13 cellular contexts compared by ENCODE assay signal in the genomic region with DNA sequence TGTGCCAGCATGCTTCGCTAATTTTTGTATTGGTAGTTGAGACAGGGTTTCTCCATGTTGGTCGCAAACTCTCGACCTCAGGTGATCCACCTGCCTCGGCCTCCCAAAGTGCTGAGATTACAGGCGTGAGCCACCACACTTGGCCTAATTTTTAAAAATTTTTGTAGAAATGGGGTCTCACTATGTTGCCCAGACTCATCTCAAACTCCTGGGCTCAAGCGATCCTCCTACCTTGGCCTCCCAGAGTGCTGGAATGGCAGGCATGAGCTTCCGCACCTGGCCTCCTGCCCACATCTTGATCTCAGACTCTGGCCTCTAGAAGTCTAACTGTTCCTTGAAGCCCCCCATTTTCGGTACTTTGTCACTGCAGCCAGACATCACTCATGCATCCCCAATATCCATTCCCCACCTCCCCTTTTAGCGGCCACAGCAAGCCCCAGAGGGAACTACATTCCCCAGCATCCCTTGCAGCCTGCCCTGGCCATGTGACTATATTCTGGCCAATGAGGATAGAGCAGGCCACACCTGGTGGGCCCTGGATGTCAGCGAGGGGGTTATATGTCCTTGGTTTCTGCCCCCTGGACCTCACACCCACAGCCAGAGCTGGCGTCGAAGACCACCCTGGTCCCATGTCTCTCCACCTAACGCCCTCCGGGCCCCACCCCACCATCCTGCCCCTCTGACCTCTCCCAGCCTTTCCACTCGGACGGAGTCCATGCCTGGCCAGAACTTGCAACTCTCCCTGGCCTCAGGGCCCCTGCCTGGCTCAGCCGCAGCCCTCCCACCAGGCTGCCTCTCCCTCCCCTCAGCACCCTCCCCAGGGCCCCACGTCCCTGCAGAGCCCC. TPM values are rescaled to one million over a fixed set of nuclear protein-coding genes. Genes with fewer than 3 reads are reported as not detected.
DNase-seq lines count a peak whose midpoint lies in the region; ATAC-seq, FAIRE-seq and TF ChIP-seq lines count a peak whose summit lies in the region.
"Had no signal": no experiment of that assay in that cellular context is flagged by ENCODE, and none has a peak within 500 bp of the region (broad histone marks: within the 10 kb centered on the region; RNA-seq: fewer than 3 reads in every experiment).

No MANE protein-coding gene starts in this region.

- H3K9me3 Mint-ChIP-seq in activated CD4-positive, alpha-beta T cell treated with anti-CD3 and anti-CD28 coated beads for 36 hours (ENCODE audit: low read depth) = no peaks in the 10 kb centered on the region
- H3K9me3 Mint-ChIP-seq in stimulated activated effector memory CD8-positive, alpha-beta T cell treated with anti-CD3 and anti-CD28 coated beads, Interleukin-12 subunit alpha, Interleukin-12 subunit beta, amount 100 ng/mL, for 72 hours = no peaks in the 10 kb centered on the region
- H3K9me3 Mint-ChIP-seq: activated naive CD4-positive, alpha-beta T cell treated with anti-CD3 and anti-CD28 coated beads, Interleukin-2, amount 50 U/mL, for 24 hours had no signal

- FAIRE-seq in K562 (lab: Jason Lieb, UNC) = peak; percentile 96
- FAIRE-seq: pancreas had no signal

- peaks cover 13 to 57% of the 10 kb centered on the region in 2 experiments; a peak in 4 of 5 replicates for H3K4me1 ChIP-seq in K562 (replicated peaks in 1 of 2; ENCODE audit: control insufficient read depth in 2 of 2, insufficient read depth in 2 of 2, low read length in 2 of 2)
- H3K4me1 ChIP-seq: pancreas had no signal

- H3K9me1 ChIP-seq in K562 (ENCODE audit: control insufficient read depth, insufficient read depth, low read length) = no peaks in the 10 kb centered on the region

- peaks cover 0 to 14% of the 10 kb centered on the region in 2 experiments; a peak in 3 of 5 replicates for H3K27me3 ChIP-seq in K562 (ENCODE audit: control insufficient read depth in 2 of 2, insufficient read depth in 2 of 2, low read length in 2 of 2)

- no peak overlapping the region for H3K4me3 ChIP-seq in K562
- H3K4me3 ChIP-seq: pancreas had no signal

- CTCF ChIA-PET in activated CD4-positive, alpha-beta T cell treated with anti-CD3 and anti-CD28 coated beads for 36 hours (lab: Charles Lee) = interaction anchor here (0.6 to 1.6 kb wide), 2 partner anchors 9 to 133 kb away, joined by 4 to 5 read pairs; no protein-coding TSS in a partner anchor
- CTCF ChIA-PET in K562 (lab: Yijun Ruan, JAX; ENCODE audit: low intra/inter-chr PET ratio) = no interaction called here

- H3K27me3 Mint-ChIP-seq in activated CD4-positive, alpha-beta T cell treated with anti-CD3 and anti-CD28 coated beads for 36 hours = peaks cover 11% of the 10 kb centered on the region

- TF ChIP-seq POLR2A in K562 (conservative IDR thresholded peaks at IDR 0.05) = no peak

- H3K27ac ChIP-seq in K562 (ENCODE audit: extremely low read depth, low read depth, low read length) = no peak overlapping the region
- H3K27ac ChIP-seq: pancreas had no signal

- POLR2A ChIA-PET in activated CD4-positive, alpha-beta T cell treated with anti-CD3 and anti-CD28 coated beads for 36 hours (lab: Charles Lee) = no interaction called here
- POLR2A ChIA-PET in K562 (lab: Yijun Ruan, JAX) = interaction anchor here (0.7 to 1.8 kb wide), 2 partner anchors 33 to 232 kb away, joined by 3 to 6 read pairs; no protein-coding TSS in a partner anchor

- no peaks in the 10 kb centered on the region for H3K36me3 Mint-ChIP-seq in activated CD4-positive, alpha-beta T cell treated with anti-CD3 and anti-CD28 coated beads for 36 hours (ENCODE audit: low read depth)
- no peaks in the 10 kb centered on the region for H3K36me3 Mint-ChIP-seq in stimulated activated effector memory CD8-positive, alpha-beta T cell treated with anti-CD3 and anti-CD28 coated beads, Interleukin-12 subunit alpha, Interleukin-12 subunit beta, amount 100 ng/mL, for 72 hours

- in situ Hi-C loops in K562 (cut with MboI) = no loop called here

- H4K20me1 ChIP-seq in K562 (replicated peaks; ENCODE audit: control insufficient read depth, insufficient read depth, low read length) = no peaks in the 10 kb centered on the region

- H3K4me3 Mint-ChIP-seq in activated CD4-positive, alpha-beta T cell treated with anti-CD3 and anti-CD28 coated beads for 36 hours = no peak overlapping the region
- no peak overlapping the region for H3K4me3 Mint-ChIP-seq in stimulated activated effector memory CD8-positive, alpha-beta T cell treated with anti-CD3 and anti-CD28 coated beads, Interleukin-12 subunit alpha, Interleukin-12 subunit beta, amount 100 ng/mL, for 72 hours
- H3K4me3 Mint-ChIP-seq: activated naive CD4-positive, alpha-beta T cell treated with anti-CD3 and anti-CD28 coated beads, Interleukin-2, amount 50 U/mL, for 24 hours had no signal

- H2AFZ ChIP-seq in K562 (ENCODE audit: low read depth, low read length) = peak overlapping the region; percentile 41

- TF ChIP-seq RAD21 in Ishikawa (IDR thresholded peaks at IDR 0.05; ENCODE audit: low read depth) (no peak), K562 (CRISPR knock-in tag; conservative IDR thresholded peaks at IDR 0.05 in 1 of 2, IDR thresholded peaks at IDR 0.05 in 1 of 2) (no peak)

- no TSS peak for BruUV-seq in K562 (replicated peaks; lab: Mats Ljungman, UMichigan)

- H3K4me2 ChIP-seq in K562 (ENCODE audit: insufficient read depth, low read length) = peak overlapping the region; percentile 26; the same call in 1 of the 2 replicates

- no peaks in the 10 kb centered on the region for H3K36me3 ChIP-seq in K562 (ENCODE audit: control insufficient read depth, insufficient read depth, low read length)
- H3K36me3 ChIP-seq: pancreas had no signal

- peak overlapping the region in 1 of 2 experiments; percentile 52; a peak in 2 of 4 replicates for H3K9ac ChIP-seq in K562 (ENCODE audit: insufficient read depth in 1 of 2, low read depth in 2 of 2, low read length in 2 of 2)

- peak; percentile 84 for ATAC-seq in activated CD4-positive, alpha-beta T cell treated with anti-CD3 and anti-CD28 coated beads for 36 hours
- ATAC-seq in K562 = peak; percentile 92
- ATAC-seq in stimulated activated effector memory CD8-positive, alpha-beta T cell treated with anti-CD3 and anti-CD28 coated beads, Interleukin-12 subunit alpha, Interleukin-12 subunit beta, amount 100 ng/mL, for 72 hours = peak; percentile 41

- H3K9me3 ChIP-seq in K562 (replicated peaks; ENCODE audit: control insufficient read depth, insufficient read depth, low read depth, low read length) = no peaks in the 10 kb centered on the region
- H3K9me3 ChIP-seq: pancreas had no signal

- no peak for TF ChIP-seq CTCF in K562 (IDR thresholded peaks at IDR 0.05 in 2 of 3, conservative IDR thresholded peaks at IDR 0.05 in 1 of 3; ENCODE audit: insufficient read depth in 2 of 3, low read depth in 1 of 3, low read length in 3 of 3)

- TF ChIP-seq EP300 in Ishikawa (IDR thresholded peaks at IDR 0.05; ENCODE audit: borderline replicate concordance) (no peak), K562 (IDR thresholded peaks at IDR 0.05; ENCODE audit: low read length) (no peak)

- no peak overlapping the region for H3K27ac Mint-ChIP-seq in activated CD4-positive, alpha-beta T cell treated with anti-CD3 and anti-CD28 coated beads for 36 hours
- no peak overlapping the region for H3K27ac Mint-ChIP-seq in stimulated activated effector memory CD8-positive, alpha-beta T cell treated with anti-CD3 and anti-CD28 coated beads, Interleukin-12 subunit alpha, Interleukin-12 subunit beta, amount 100 ng/mL, for 72 hours
- H3K27ac Mint-ChIP-seq: activated naive CD4-positive, alpha-beta T cell treated with anti-CD3 and anti-CD28 coated beads, Interleukin-2, amount 50 U/mL, for 24 hours had no signal

- DNase-seq in activated CD4-positive, alpha-beta T cell treated with anti-CD3 and anti-CD28 coated beads for 36 hours = no peak
- DNase-seq in activated CD4-positive, alpha-beta T cell treated with anti-CD3 and anti-CD28 coated beads for 4 hours = no peak
- DNase-seq in K562 (ENCODE audit: extremely low read depth in 1 of 4, low spot score in 3 of 4) (peak; percentile 54 to 88 (median 74)), GF-D8 (lab: John Stamatoyannopoulos, UW) (no peak), cerebellum (ENCODE audit: low spot score) (no peak)
- DNase-seq in stimulated activated effector memory CD8-positive, alpha-beta T cell treated with anti-CD3 and anti-CD28 coated beads, Interleukin-12 subunit alpha, Interleukin-12 subunit beta, amount 100 ng/mL, for 72 hours (ENCODE audit: low spot score in 2 of 2) = no peak
- no peak for DNase-seq in stimulated activated CD4-positive, alpha-beta T cell treated with anti-CD3 and anti-CD28 coated beads, Interleukin-2, amount 100 ng/mL, for 24 hours
- DNase-seq: hypothalamus, mammary epithelial cell, MV-4-11 had no signal

- no peaks in the 10 kb centered on the region for H3K4me1 Mint-ChIP-seq in activated CD4-positive, alpha-beta T cell treated with anti-CD3 and anti-CD28 coated beads for 36 hours
- no peaks in the 10 kb centered on the region for H3K4me1 Mint-ChIP-seq in stimulated activated effector memory CD8-positive, alpha-beta T cell treated with anti-CD3 and anti-CD28 coated beads, Interleukin-12 subunit alpha, Interleukin-12 subunit beta, amount 100 ng/mL, for 72 hours
- H3K4me1 Mint-ChIP-seq: activated naive CD4-positive, alpha-beta T cell treated with anti-CD3 and anti-CD28 coated beads, Interleukin-2, amount 50 U/mL, for 24 hours had no signal

- WGBS in K562 (ENCODE audit: insufficient coverage, low coverage, missing lambda C conversion rate) = 47% methylated on average over 15 of the region's 18 CpGs

- intact Hi-C loops in activated CD4-positive, alpha-beta T cell treated with anti-CD3 and anti-CD28 coated beads for 36 hours (cut with DNase I, micrococcal nuclease) = no loop called here
- intact Hi-C loops in K562 (cut with micrococcal nuclease) = no loop called here

- H3K79me2 ChIP-seq in K562 (ENCODE audit: control insufficient read depth, insufficient read depth, low read length) = no peaks in the 10 kb centered on the region

RNA-seq across cellular contexts. Expression of a gene that starts 33.8 kb away (rescaled TPM):
- total RNA-seq in activated CD4-positive, alpha-beta T cell treated with anti-CD3 and anti-CD28 coated beads for 36 hours = 1 to 10 TPM; 1.9 to 2.7 TPM
- total RNA-seq in K562 (2011; cell fraction: chromatin; rRNA removed; ENCODE audit: low replicate concordance) = 266 and 844 TPM in 2 replicates
- 502 and 577 TPM in 2 replicates for total RNA-seq in K562 (2011; cell fraction: nucleolus; rRNA removed)
- 359 and 406 TPM in 2 replicates for total RNA-seq in K562 (2011; cell fraction: nucleoplasm; rRNA removed)
- total RNA-seq in K562 (2014; rRNA removed) (59.0 and 71.5 TPM in 2 replicates), K562 (2014; rRNA removed; fragmentation: Illumina TruSeq; extraction: Trizol) (6.9 and 9.5 TPM in 2 replicates), K562 (2015; rRNA removed; fragmentation: Illumina TruSeq; extraction: Trizol) (26.9 and 32.7 TPM in 2 replicates), K562 (2021) (102 and 103 TPM in 2 replicates), cerebellum (13.5 TPM)
- polyA plus RNA-seq in K562 (2011; rRNA removed) (17.0 and 42.5 TPM in 2 replicates), K562 (2014; fragmentation: Illumina TruSeq; extraction: Trizol) (13.2 and 29.8 TPM in 2 replicates), K562 (2014; fragmentation: Nextera tagmentation; extraction: Ambion mirVana) (1 to 10 TPM; 1.8 to 2.2 TPM), K562 (2014; rRNA removed) (91.2 and 99.3 TPM in 2 replicates)
- 14.6 and 28.0 TPM in 2 replicates for polyA plus RNA-seq in K562 (2011; cell fraction: cytosol; rRNA removed)
- polyA plus RNA-seq in K562 (2011; cell fraction: nucleus; rRNA removed) = 444 and 528 TPM in 2 replicates
- 61.2 and 74.6 TPM in 2 replicates for polyA plus RNA-seq in K562 (2012)
- 53.2 and 57.7 TPM in 2 replicates for polyA minus RNA-seq in K562 (2011; rRNA and poly(A)+ RNA removed)
- 17.9 and 22.2 TPM in 2 replicates for polyA minus RNA-seq in K562 (2011; cell fraction: cytosol; rRNA and poly(A)+ RNA removed)
- 91.7 and 109 TPM in 2 replicates for polyA minus RNA-seq in K562 (2011; cell fraction: nucleus; rRNA and poly(A)+ RNA removed)

Comparison
In these comparisons a context has a peak if more than half of its experiments do, and no peak if none do; other contexts are left out.
1. ATAC-seq: peak in every context shown above with its lines; median percentile 92 in K562; 84 in activated CD4-positive, alpha-beta T cell treated with anti-CD3 and anti-CD28 coated beads for 36 hours; 41 in stimulated activated effector memory CD8-positive, alpha-beta T cell treated with anti-CD3 and anti-CD28 coated beads, Interleukin-12 subunit alpha, Interleukin-12 subunit beta, amount 100 ng/mL, for 72 hours.
2. DNase-seq: peak in K562 (4 of 4); none in activated CD4-positive, alpha-beta T cell treated with anti-CD3 and anti-CD28 coated beads for 36 hours (single experiment), activated CD4-positive, alpha-beta T cell treated with anti-CD3 and anti-CD28 coated beads for 4 hours (0 of 2), stimulated activated effector memory CD8-positive, alpha-beta T cell treated with anti-CD3 and anti-CD28 coated beads, Interleukin-12 subunit alpha, Interleukin-12 subunit beta, amount 100 ng/mL, for 72 hours (0 of 2), GF-D8 (single experiment), stimulated activated CD4-positive, alpha-beta T cell treated with anti-CD3 and anti-CD28 coated beads, Interleukin-2, amount 100 ng/mL, for 24 hours (0 of 2) and cerebellum (single experiment).